Comparison of ENCODE assay signal across 8 cellular contexts in the genomic region with DNA sequence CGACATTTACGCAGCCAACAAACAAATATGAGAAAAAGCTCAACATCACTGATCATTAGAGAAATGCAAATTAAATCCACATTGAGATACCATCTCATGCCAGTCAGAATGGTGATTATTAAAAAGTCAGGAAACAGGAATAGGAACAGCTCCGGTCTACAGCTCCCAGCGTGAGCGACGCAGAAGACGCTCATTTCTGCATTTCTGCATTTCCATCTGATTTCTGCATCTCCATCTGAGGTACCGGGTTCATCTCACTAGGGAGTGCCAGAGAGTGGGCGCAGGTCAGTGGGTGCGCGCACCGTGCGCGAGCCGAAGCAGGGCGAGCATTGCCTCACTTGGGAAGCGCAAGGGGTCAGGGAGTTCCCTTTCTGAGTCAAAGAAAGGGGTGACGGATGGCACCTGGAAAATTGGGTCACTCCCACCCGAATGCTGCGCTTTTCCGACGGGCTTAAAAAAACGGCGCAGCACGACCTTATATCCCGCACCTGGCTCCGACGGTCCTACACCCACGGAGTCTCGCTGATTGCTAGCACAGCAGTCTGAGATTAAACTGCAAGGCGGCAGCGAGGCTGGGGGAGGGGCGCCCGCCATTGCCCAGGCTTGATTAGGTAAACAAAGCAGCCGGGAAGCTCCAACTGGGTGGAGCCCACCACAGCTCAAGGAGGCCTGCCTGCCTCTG. TPM values are rescaled to one million over a fixed set of nuclear protein-coding genes. Genes with fewer than 3 reads are reported as not detected.
DNase-seq lines count a peak whose midpoint lies in the region; ATAC-seq and TF ChIP-seq lines count a peak whose summit lies in the region.
"Not testable (repeated sequence)": the region's sequence is repeated elsewhere in the genome, so short reads cannot be mapped to it uniquely, and the experiment has no call there.

No MANE protein-coding gene starts in this region.

- not testable (repeated sequence) for H3K79me2 ChIP-seq in parathyroid adenoma

- not testable (repeated sequence) for H3K9me3 ChIP-seq in iPS-18a (ENCODE audit: control insufficient read depth, low read depth, low read length); parathyroid adenoma (ENCODE audit: control insufficient read depth, low read length)

- H3K36me3 ChIP-seq in iPS-18a (ENCODE audit: control insufficient read depth, low read depth, low read length); parathyroid adenoma (ENCODE audit: control insufficient read depth, insufficient read depth, low read length): not testable (repeated sequence)

- ATAC-seq in GM21390 (IDR thresholded peaks at IDR 0.05; ENCODE audit: unreplicated experiment): peak; percentile 84
- ATAC-seq in activated T-cell treated with anti-CD3 and anti-CD28 coated beads, Interleukin-2, amount 50 U/mL, for 72 hours (replicated peaks in 1 of 2); central memory CD8-positive, alpha-beta T cell (replicated peaks; ENCODE audit: extremely low read depth, poor library complexity, severe bottlenecking): not testable (repeated sequence)

- H3K27ac ChIP-seq in 22Rv1: 0 out of 2 replicates have a peak overlapping the region, but pooled peaks have one; percentile 32
- H3K27ac ChIP-seq in iPS-18a (ENCODE audit: low read length); parathyroid adenoma: not testable (repeated sequence)

- H3K27me3 Mint-ChIP-seq in activated T-cell treated with anti-CD3 and anti-CD28 coated beads, Interleukin-2, amount 50 U/mL, for 72 hours (ENCODE audit: low read depth): peaks cover 23% of the 10 kb centered on the region
- peaks cover 46% of the 10 kb centered on the region for H3K27me3 Mint-ChIP-seq in central memory CD8-positive, alpha-beta T cell

- H3K9ac ChIP-seq in iPS-18a (ENCODE audit: low read length): peak overlapping the region; percentile 38
- not testable (repeated sequence) for H3K9ac ChIP-seq in parathyroid adenoma

- H3K4me3 ChIP-seq in iPS-18a (ENCODE audit: low read length): peak overlapping the region; percentile 55
- H3K4me3 ChIP-seq in parathyroid adenoma (ENCODE audit: low read depth, low read length): not testable (repeated sequence)

- H3K4me1 ChIP-seq in iPS-18a (ENCODE audit: control insufficient read depth, low read depth, low read length); parathyroid adenoma: not testable (repeated sequence)

- peak overlapping the region; percentile 78 to 81 for H3K4me3 Mint-ChIP-seq in activated T-cell treated with anti-CD3 and anti-CD28 coated beads, Interleukin-2, amount 50 U/mL, for 72 hours
- H3K4me3 Mint-ChIP-seq in central memory CD8-positive, alpha-beta T cell: peak overlapping the region; percentile 66

- H3K36me3 Mint-ChIP-seq in activated T-cell treated with anti-CD3 and anti-CD28 coated beads, Interleukin-2, amount 50 U/mL, for 72 hours (ENCODE audit: insufficient read depth in 2 of 2); central memory CD8-positive, alpha-beta T cell (ENCODE audit: insufficient read depth): not testable (repeated sequence)

- DNase-seq in NCI-H1105 treated with DMSO at 0.1 percent for 48 hours (lab: John Stamatoyannopoulos, UW) (peak; percentile 19), SHP77 treated with DMSO at 0.1 percent for 48 hours (lab: John Stamatoyannopoulos, UW) (peak; percentile 25)
- peak in 1 of 2 donors; percentile 10 for DNase-seq in activated T-cell treated with anti-CD3 and anti-CD28 coated beads, Interleukin-2, amount 50 U/mL, for 72 hours
- not testable (repeated sequence) for DNase-seq in central memory CD8-positive, alpha-beta T cell (ENCODE audit: low spot score in 2 of 2)

- H3K4me1 Mint-ChIP-seq in activated T-cell treated with anti-CD3 and anti-CD28 coated beads, Interleukin-2, amount 50 U/mL, for 72 hours (ENCODE audit: low read depth); central memory CD8-positive, alpha-beta T cell: not testable (repeated sequence)

- H3K4me2 ChIP-seq in parathyroid adenoma (ENCODE audit: low read length): not testable (repeated sequence)

- TF ChIP-seq CTCF in 22Rv1 (IDR thresholded peaks at IDR 0.05); parathyroid adenoma (IDR thresholded peaks at IDR 0.05): not testable (repeated sequence)

- not testable (repeated sequence) for H3K27me3 ChIP-seq in iPS-18a (ENCODE audit: control insufficient read depth, insufficient read depth, low read length); parathyroid adenoma (ENCODE audit: control insufficient read depth, insufficient read depth, low read length)

- peak overlapping the region; percentile 9 for H3K27ac Mint-ChIP-seq in activated T-cell treated with anti-CD3 and anti-CD28 coated beads, Interleukin-2, amount 50 U/mL, for 72 hours
- H3K27ac Mint-ChIP-seq in central memory CD8-positive, alpha-beta T cell (ENCODE audit: low read depth): not testable (repeated sequence)

- peak overlapping the region; percentile 43 for H2AFZ ChIP-seq in parathyroid adenoma

- not testable (repeated sequence) for H3K9me3 Mint-ChIP-seq in activated T-cell treated with anti-CD3 and anti-CD28 coated beads, Interleukin-2, amount 50 U/mL, for 72 hours; central memory CD8-positive, alpha-beta T cell

RNA-seq across cellular contexts. Expression of gene DDX18, which starts 10.7 kb away (rescaled TPM):
- 100 to 1,000 TPM in 1 of 2 donors, 10 to 100 TPM in 1; 92.4 to 107 TPM for total RNA-seq in activated T-cell treated with anti-CD3 and anti-CD28 coated beads, Interleukin-2, amount 50 U/mL, for 72 hours
